28 cellular contexts compared by ENCODE assay signal in genomic region chr10:78820007-78820362, GRCh38.
"Had no signal": no experiment of that assay in that cellular context is flagged by ENCODE, and none has a peak within 500 bp of the region (broad histone marks: within the 10 kb centered on the region; RNA-seq: fewer than 3 reads in every experiment).

No MANE protein-coding gene starts in this region.

- H3K9me3 Mint-ChIP-seq: immature natural killer cell; stimulated activated memory B cell treated with anti-CD40 and anti-IgM and Interleukin-4, amounts not matched to agents 10 μg/mL and 1 μg/mL and 100 μg/mL, for 72 hours; type B pancreatic cell had no signal

- H3K27ac ChIP-seq: neutrophil, parathyroid adenoma, psoas muscle, sigmoid colon, testis, tibial artery had no signal

- H3K36me3 Mint-ChIP-seq: immature natural killer cell; naive thymus-derived CD4-positive, alpha-beta T cell; stimulated activated memory B cell treated with anti-CD40 and anti-IgM and Interleukin-4, amounts not matched to agents 10 μg/mL and 1 μg/mL and 100 μg/mL, for 72 hours; type B pancreatic cell had no signal

- DNase-seq: cerebellar nuclear complex; cortex of kidney; effector memory CD8-positive, alpha-beta T cell; erythroblast; esophagus squamous epithelium; foreskin melanocyte; immature natural killer cell; islet precursor cell; kidney glomerular epithelial cell; left colon; mesenchymal stem cell; midbrain; naive thymus-derived CD4-positive, alpha-beta T cell; psoas muscle; right cardiac atrium; sigmoid colon; spleen; stimulated activated CD4-positive, alpha-beta T cell treated with anti-CD3 and anti-CD28 coated beads, Interleukin-4, amount 100 ng/mL, for 4 hours; stimulated activated naive CD8-positive, alpha-beta T cell treated with anti-CD3 and anti-CD28 coated beads, Interleukin-15, Interleukin-2, amounts not matched to agents 100 U/mL and 50 U/mL, for 24 hours; testis; tibial artery had no signal

- H3K36me3 ChIP-seq: esophagus squamous epithelium, neutrophil, sigmoid colon, spleen, tibial artery had no signal

- H3K4me1 ChIP-seq: psoas muscle, tibial artery had no signal

- FAIRE-seq: endometrium had no signal

- H3K27me3 ChIP-seq: esophagus squamous epithelium, neutrophil, sigmoid colon, spleen, testis, tibial artery had no signal

- ATAC-seq: effector memory CD8-positive, alpha-beta T cell; left colon; naive thymus-derived CD4-positive, alpha-beta T cell; psoas muscle; right cardiac atrium; stimulated activated memory B cell treated with anti-CD40 and anti-IgM and Interleukin-4, amounts not matched to agents 10 μg/mL and 1 μg/mL and 100 μg/mL, for 72 hours; stimulated activated naive CD8-positive, alpha-beta T cell treated with anti-CD3 and anti-CD28 coated beads, Interleukin-15, Interleukin-2, amounts not matched to agents 100 U/mL and 50 U/mL, for 24 hours had no signal

- H3K27ac Mint-ChIP-seq: effector memory CD8-positive, alpha-beta T cell; immature natural killer cell; naive thymus-derived CD4-positive, alpha-beta T cell; stimulated activated memory B cell treated with anti-CD40 and anti-IgM and Interleukin-4, amounts not matched to agents 10 μg/mL and 1 μg/mL and 100 μg/mL, for 72 hours; type B pancreatic cell had no signal

- H3K4me3 Mint-ChIP-seq: effector memory CD8-positive, alpha-beta T cell; immature natural killer cell; naive thymus-derived CD4-positive, alpha-beta T cell; neural crest cell; stimulated activated memory B cell treated with anti-CD40 and anti-IgM and Interleukin-4, amounts not matched to agents 10 μg/mL and 1 μg/mL and 100 μg/mL, for 72 hours; type B pancreatic cell had no signal

- H3K4me1 Mint-ChIP-seq: immature natural killer cell; naive thymus-derived CD4-positive, alpha-beta T cell; stimulated activated memory B cell treated with anti-CD40 and anti-IgM and Interleukin-4, amounts not matched to agents 10 μg/mL and 1 μg/mL and 100 μg/mL, for 72 hours had no signal

- H3K4me3 ChIP-seq: esophagus squamous epithelium, psoas muscle, sigmoid colon, skin epidermis, spleen, testis, tibial artery had no signal

- H3K27me3 Mint-ChIP-seq: stimulated activated memory B cell treated with anti-CD40 and anti-IgM and Interleukin-4, amounts not matched to agents 10 μg/mL and 1 μg/mL and 100 μg/mL, for 72 hours; type B pancreatic cell had no signal

- H3K9me3 ChIP-seq: esophagus squamous epithelium, neutrophil, psoas muscle, sigmoid colon, testis had no signal
